ENCODE assay signal across 26 cellular contexts in genomic region chr5:10582512-10582897, GRCh38. TPM values are rescaled to one million over a fixed set of nuclear protein-coding genes. Genes with fewer than 3 reads are reported as not detected.
A peak's percentile ranks its signal among the peaks of the same experiment; 100 is the strongest.
DNase-seq lines count a peak whose midpoint lies in the region; ATAC-seq and TF ChIP-seq lines count a peak whose summit lies in the region.
"Had no signal": no experiment of that assay in that cellular context is flagged by ENCODE, and none has a peak within 500 bp of the region (broad histone marks: within the 10 kb centered on the region; RNA-seq: fewer than 3 reads in every experiment).

No MANE protein-coding gene starts in this region.

- H3K79me2 ChIP-seq in DND-41 (ENCODE audit: insufficient read depth, low read length): peaks cover 82% of the 10 kb centered on the region

- H2AFZ ChIP-seq in DND-41 (ENCODE audit: low read depth, low read length): no peak overlapping the region
- H2AFZ ChIP-seq: neural progenitor cell had no signal

- H3K27me3 Mint-ChIP-seq in brain: no peaks in the 10 kb centered on the region
- H3K27me3 Mint-ChIP-seq: memory B cell had no signal

- H3K36me3 Mint-ChIP-seq in brain: no peaks in the 10 kb centered on the region

- peaks cover 96% of the 10 kb centered on the region for H3K4me1 ChIP-seq in DND-41 (ENCODE audit: insufficient read depth, low read length)
- peaks cover 56 to 77% of the 10 kb centered on the region in 2 experiments for H3K4me1 ChIP-seq in neutrophil (ENCODE audit: control insufficient read depth in 1 of 2, insufficient read depth in 1 of 2, low read depth in 1 of 2, low read length in 1 of 2)
- H3K4me1 ChIP-seq in thoracic aorta (ENCODE audit: control insufficient read depth in 1 of 2, low read depth in 2 of 2): peaks cover 8 to 48% of the 10 kb centered on the region in 2 donors
- H3K4me1 ChIP-seq: adrenal gland, HAP-1, neural progenitor cell, right lobe of liver had no signal

- H3K4me3 ChIP-seq in DND-41 (ENCODE audit: low read depth in 1 of 2, low read length in 2 of 2): no peak overlapping the region
- H3K4me3 ChIP-seq in neutrophil (ENCODE audit: low read depth in 1 of 2, low read length in 1 of 2): no peak overlapping the region
- H3K4me3 ChIP-seq in thoracic aorta: no peak overlapping the region
- H3K4me3 ChIP-seq in foreskin fibroblast (ENCODE audit: low read depth in 1 of 2, low read length in 2 of 2): no peak overlapping the region
- H3K4me3 ChIP-seq: adrenal gland, HAP-1, neural progenitor cell, right lobe of liver had no signal

- H3K9me3 ChIP-seq in DND-41 (ENCODE audit: insufficient read depth, low read length, severe bottlenecking): no peaks in the 10 kb centered on the region
- H3K9me3 ChIP-seq in neutrophil: no peaks in the 10 kb centered on the region
- H3K9me3 ChIP-seq in thoracic aorta: no peaks in the 10 kb centered on the region
- H3K9me3 ChIP-seq: adrenal gland, HAP-1, right lobe of liver had no signal

- H3K27me3 ChIP-seq in DND-41 (ENCODE audit: insufficient read depth, low read length, poor library complexity): no peaks in the 10 kb centered on the region
- no peaks in the 10 kb centered on the region for H3K27me3 ChIP-seq in neutrophil
- no peaks in the 10 kb centered on the region for H3K27me3 ChIP-seq in thoracic aorta (replicated peaks; ENCODE audit: insufficient read depth)
- H3K27me3 ChIP-seq: neural progenitor cell, right lobe of liver had no signal

- H3K36me3 ChIP-seq in DND-41 (ENCODE audit: insufficient read depth, low read length): no peaks in the 10 kb centered on the region; the same call in 1 of the 2 replicates
- H3K36me3 ChIP-seq in neutrophil: no peaks in the 10 kb centered on the region
- H3K36me3 ChIP-seq in thoracic aorta: no peaks in the 10 kb centered on the region
- H3K36me3 ChIP-seq: adrenal gland, HAP-1, neural progenitor cell, right lobe of liver had no signal

- no peak for ATAC-seq in DND-41 (ENCODE audit: insufficient read depth, low read depth)
- ATAC-seq in thoracic aorta (ENCODE audit: insufficient number of reproducible peaks, low FRiP score, low read depth): no peak
- ATAC-seq: left colon, right lobe of liver had no signal

- H3K9ac ChIP-seq in DND-41 (ENCODE audit: low read depth, low read length): no peak overlapping the region
- H3K9ac ChIP-seq: neural progenitor cell had no signal

- H3K4me3 Mint-ChIP-seq in brain: no peak overlapping the region
- H3K4me3 Mint-ChIP-seq: activated naive CD4-positive, alpha-beta T cell treated with anti-CD3 and anti-CD28 coated beads for 36 hours; memory B cell; neural progenitor cell had no signal

- DNase-seq in DND-41: no peak
- no peak for DNase-seq in thoracic aorta (ENCODE audit: low spot score)
- DNase-seq in NCI-H2196 (lab: John Stamatoyannopoulos, UW; ENCODE audit: unreplicated experiment): no peak
- no peak for DNase-seq in GM19238 (ENCODE audit: insufficient read length, low spot score)
- no peak for DNase-seq in foreskin fibroblast
- DNase-seq: activated CD4-positive, alpha-beta T cell treated with anti-CD3 and anti-CD28 coated beads, Interleukin-2, amount 50 U/mL, for 48 hours; activated CD4-positive, CD25-positive, alpha-beta regulatory T cell treated with anti-CD3 and anti-CD28 coated beads, Interleukin-2, amount 50 U/mL, for 72 hours; activated naive CD4-positive, alpha-beta T cell treated with anti-CD3 and anti-CD28 coated beads for 36 hours; DMS153; hypothalamus; left colon; MM.1S; NCI-H1105 treated with DMSO at 0.1 percent for 48 hours; NCI-H2029 treated with DMSO at 0.1 percent for 48 hours; NCI-H2227 treated with DMSO at 0.1 percent for 48 hours; NCI-H69; Right ventricle myocardium superior; stimulated activated CD4-positive, alpha-beta T cell treated with anti-CD3 and anti-CD28 coated beads, Interleukin-12 subunit alpha, Interleukin-12 subunit beta, amount 100 ng/mL, for 4 hours; stimulated activated CD4-positive, alpha-beta T cell treated with anti-CD3 and anti-CD28 coated beads, Interleukin-2, amount 100 ng/mL, for 48 hours had no signal

- TF ChIP-seq CTCF in DND-41 (IDR thresholded peaks at IDR 0.05; ENCODE audit: borderline replicate concordance, extremely low read depth, low read length, poor library complexity, severe bottlenecking) (no peak), brain (conservative IDR thresholded peaks at IDR 0.05) (no peak), neutrophil (IDR thresholded peaks at IDR 0.05) (no peak), thoracic aorta (IDR thresholded peaks at IDR 0.05) (no peak), foreskin fibroblast (IDR thresholded peaks at IDR 0.05; ENCODE audit: low read depth, low read length) (no peak)

- peaks cover 0 to 5% (median 3%) of the 10 kb centered on the region in 5 experiments for H3K9me3 Mint-ChIP-seq in brain
- H3K9me3 Mint-ChIP-seq: activated naive CD4-positive, alpha-beta T cell treated with anti-CD3 and anti-CD28 coated beads for 36 hours had no signal

- no peak overlapping the region for H3K4me2 ChIP-seq in DND-41 (ENCODE audit: insufficient read depth, low read length)
- H3K4me2 ChIP-seq: neural progenitor cell had no signal

- peak overlapping the region in 3 of 5 experiments; percentile 42 to 91 (median 83) for H3K27ac Mint-ChIP-seq in brain
- H3K27ac Mint-ChIP-seq: activated naive CD4-positive, alpha-beta T cell treated with anti-CD3 and anti-CD28 coated beads for 36 hours; memory B cell; neural progenitor cell had no signal

- no peaks in the 10 kb centered on the region for H4K20me1 ChIP-seq in DND-41 (ENCODE audit: insufficient read depth, low read length)

- H3K27ac ChIP-seq in DND-41 (ENCODE audit: low read length): peak overlapping the region; percentile 87
- H3K27ac ChIP-seq in neutrophil: peak overlapping the region; percentile 61
- H3K27ac ChIP-seq in thoracic aorta: peak overlapping the region; percentile 63 to 67
- H3K27ac ChIP-seq: adrenal gland, neural progenitor cell, right lobe of liver had no signal

- peaks cover 52% of the 10 kb centered on the region for H3K4me1 Mint-ChIP-seq in brain

RNA-seq across cellular contexts. Expression of gene ANKRD33B, which starts 18.6 kb away (rescaled TPM):
- 1.2 TPM for polyA plus RNA-seq in brain (ENCODE audit: insufficient read depth, low read depth, low replicate concordance)
- total RNA-seq in thoracic aorta: 1 to 10 TPM; 4.9 to 5.7 TPM
